In the genomic region with DNA sequence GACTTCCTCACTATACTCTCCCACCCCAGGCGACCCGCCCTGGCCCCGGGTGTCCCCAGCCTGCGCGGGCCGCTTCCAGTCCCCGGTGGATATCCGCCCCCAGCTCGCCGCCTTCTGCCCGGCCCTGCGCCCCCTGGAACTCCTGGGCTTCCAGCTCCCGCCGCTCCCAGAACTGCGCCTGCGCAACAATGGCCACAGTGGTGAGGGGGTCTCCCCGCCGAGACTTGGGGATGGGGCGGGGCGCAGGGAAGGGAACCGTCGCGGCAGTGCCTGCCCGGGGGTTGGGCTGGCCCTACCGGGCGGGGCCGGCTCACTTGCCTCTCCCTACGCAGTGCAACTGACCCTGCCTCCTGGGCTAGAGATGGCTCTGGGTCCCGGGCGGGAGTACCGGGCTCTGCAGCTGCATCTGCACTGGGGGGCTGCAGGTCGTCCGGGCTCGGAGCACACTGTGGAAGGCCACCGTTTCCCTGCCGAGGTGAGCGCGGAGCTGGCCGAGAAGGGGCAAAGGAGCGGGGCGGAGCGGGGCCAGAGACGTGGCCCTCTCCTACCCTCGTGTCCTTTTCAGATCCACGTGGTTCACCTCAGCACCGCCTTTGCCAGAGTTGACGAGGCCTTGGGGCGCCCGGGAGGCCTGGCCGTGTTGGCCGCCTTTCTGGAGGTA, we compare ENCODE assay signal across 1 cellular context.
TF ChIP-seq lines count a peak whose summit lies in the region.

No MANE protein-coding gene starts in this region.

TF ChIP-seq in H1, 55 proteins besides CTCF, POLR2A, EP300 and RAD21:
- TF ChIP-seq FOSL1 (IDR thresholded peaks at IDR 0.05; ENCODE audit: insufficient read depth, low read depth, low read length): no peak
- no peak for TF ChIP-seq RXRA (IDR thresholded peaks at IDR 0.05; ENCODE audit: insufficient read depth, low read depth, low read length)
- TF ChIP-seq SIN3A (conservative IDR thresholded peaks at IDR 0.05 in 1 of 2, IDR thresholded peaks at IDR 0.05 in 1 of 2; ENCODE audit: low read depth in 1 of 2, low read length in 2 of 2): 0 out of 4 replicates have a peak, but pooled peaks of 1 of the 2 experiments have one; percentile 8
- TF ChIP-seq, protein P1, sequence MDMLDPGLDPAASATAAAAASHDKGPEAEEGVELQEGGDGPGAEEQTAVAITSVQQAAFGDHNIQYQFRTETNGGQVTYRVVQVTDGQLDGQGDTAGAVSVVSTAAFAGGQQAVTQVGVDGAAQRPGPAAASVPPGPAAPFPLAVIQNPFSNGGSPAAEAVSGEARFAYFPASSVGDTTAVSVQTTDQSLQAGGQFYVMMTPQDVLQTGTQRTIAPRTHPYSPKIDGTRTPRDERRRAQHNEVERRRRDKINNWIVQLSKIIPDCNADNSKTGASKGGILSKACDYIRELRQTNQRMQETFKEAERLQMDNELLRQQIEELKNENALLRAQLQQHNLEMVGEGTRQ (IDR thresholded peaks at IDR 0.05; ENCODE audit: low read length): no peak
- TF ChIP-seq CHD2 (IDR thresholded peaks at IDR 0.05; ENCODE audit: low read length): no peak
- TF ChIP-seq PHF8 (conservative IDR thresholded peaks at IDR 0.05; ENCODE audit: low read depth, low read length): peak; percentile 43; the same call in 1 of the 2 replicates
- no peak for TF ChIP-seq KDM5A (IDR thresholded peaks at IDR 0.05; ENCODE audit: low read length)
- TF ChIP-seq MAFK (IDR thresholded peaks at IDR 0.05; ENCODE audit: low read depth, low read length): no peak
- no peak for TF ChIP-seq GTF2F1 (IDR thresholded peaks at IDR 0.05; ENCODE audit: borderline replicate concordance, low read depth, low read length)
- TF ChIP-seq TEAD4 (IDR thresholded peaks at IDR 0.05; ENCODE audit: low read depth, low read length): no peak
- TF ChIP-seq HDAC2 (IDR thresholded peaks at IDR 0.05; ENCODE audit: borderline replicate concordance in 1 of 2, low read depth in 2 of 2, low read length in 2 of 2): 0 out of 4 replicates have a peak, but pooled peaks of 1 of the 2 experiments have one; percentile 42
- no peak for TF ChIP-seq KDM1A (IDR thresholded peaks at IDR 0.05; ENCODE audit: borderline replicate concordance, low read length)
- TF ChIP-seq RFX5 (IDR thresholded peaks at IDR 0.05; ENCODE audit: borderline replicate concordance, low read depth, low read length): no peak
- no peak for TF ChIP-seq CEBPB (IDR thresholded peaks at IDR 0.05; ENCODE audit: low read depth, low read length)
- peak; percentile 67 for TF ChIP-seq ASH2L (IDR thresholded peaks at IDR 0.05; ENCODE audit: low read length)
- TF ChIP-seq TBP (IDR thresholded peaks at IDR 0.05; ENCODE audit: low read depth, low read length): peak; percentile 73
- TF ChIP-seq, protein P2, sequence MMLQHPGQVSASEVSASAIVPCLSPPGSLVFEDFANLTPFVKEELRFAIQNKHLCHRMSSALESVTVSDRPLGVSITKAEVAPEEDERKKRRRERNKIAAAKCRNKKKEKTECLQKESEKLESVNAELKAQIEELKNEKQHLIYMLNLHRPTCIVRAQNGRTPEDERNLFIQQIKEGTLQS (IDR thresholded peaks at IDR 0.05; ENCODE audit: insufficient read depth, low read depth, low read length): no peak
- TF ChIP-seq POLR2AphosphoS5 (IDR thresholded peaks at IDR 0.05; ENCODE audit: low read depth, low read length): peak; percentile 33; the same call in 1 of the 2 replicates
- TF ChIP-seq, protein P3, sequence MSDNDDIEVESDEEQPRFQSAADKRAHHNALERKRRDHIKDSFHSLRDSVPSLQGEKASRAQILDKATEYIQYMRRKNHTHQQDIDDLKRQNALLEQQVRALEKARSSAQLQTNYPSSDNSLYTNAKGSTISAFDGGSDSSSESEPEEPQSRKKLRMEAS (IDR thresholded peaks at IDR 0.05): peak; percentile 98
- no peak for TF ChIP-seq CBX5 (IDR thresholded peaks at IDR 0.05; ENCODE audit: low read depth, low read length)
- peak; percentile 71; the same call in 1 of the 2 replicates for TF ChIP-seq YY1 (IDR thresholded peaks at IDR 0.05; ENCODE audit: low read depth, low read length)
- TF ChIP-seq BACH1 (IDR thresholded peaks at IDR 0.05; ENCODE audit: low read length): no peak
- no peak for TF ChIP-seq POU5F1 (IDR thresholded peaks at IDR 0.05; ENCODE audit: low read depth, low read length)
- TF ChIP-seq EZH2 (IDR thresholded peaks at IDR 0.05; ENCODE audit: low read depth, low read length, severe bottlenecking): no peak
- TF ChIP-seq CREB1 (IDR thresholded peaks at IDR 0.05): peak; percentile 4; the same call in 1 of the 2 replicates
- TF ChIP-seq TCF12 (IDR thresholded peaks at IDR 0.05; ENCODE audit: low read depth, low read length): no peak
- no peak for TF ChIP-seq BCL11A (IDR thresholded peaks at IDR 0.05; ENCODE audit: low read depth in 2 of 2, low read length in 2 of 2)
- TF ChIP-seq JUN (IDR thresholded peaks at IDR 0.05; ENCODE audit: low read depth, low read length): no peak
- TF ChIP-seq TAF7 (optimal IDR thresholded peaks at IDR 0.05; ENCODE audit: borderline replicate concordance, low read depth, low read length): peak; percentile 50
- TF ChIP-seq, protein P4, sequence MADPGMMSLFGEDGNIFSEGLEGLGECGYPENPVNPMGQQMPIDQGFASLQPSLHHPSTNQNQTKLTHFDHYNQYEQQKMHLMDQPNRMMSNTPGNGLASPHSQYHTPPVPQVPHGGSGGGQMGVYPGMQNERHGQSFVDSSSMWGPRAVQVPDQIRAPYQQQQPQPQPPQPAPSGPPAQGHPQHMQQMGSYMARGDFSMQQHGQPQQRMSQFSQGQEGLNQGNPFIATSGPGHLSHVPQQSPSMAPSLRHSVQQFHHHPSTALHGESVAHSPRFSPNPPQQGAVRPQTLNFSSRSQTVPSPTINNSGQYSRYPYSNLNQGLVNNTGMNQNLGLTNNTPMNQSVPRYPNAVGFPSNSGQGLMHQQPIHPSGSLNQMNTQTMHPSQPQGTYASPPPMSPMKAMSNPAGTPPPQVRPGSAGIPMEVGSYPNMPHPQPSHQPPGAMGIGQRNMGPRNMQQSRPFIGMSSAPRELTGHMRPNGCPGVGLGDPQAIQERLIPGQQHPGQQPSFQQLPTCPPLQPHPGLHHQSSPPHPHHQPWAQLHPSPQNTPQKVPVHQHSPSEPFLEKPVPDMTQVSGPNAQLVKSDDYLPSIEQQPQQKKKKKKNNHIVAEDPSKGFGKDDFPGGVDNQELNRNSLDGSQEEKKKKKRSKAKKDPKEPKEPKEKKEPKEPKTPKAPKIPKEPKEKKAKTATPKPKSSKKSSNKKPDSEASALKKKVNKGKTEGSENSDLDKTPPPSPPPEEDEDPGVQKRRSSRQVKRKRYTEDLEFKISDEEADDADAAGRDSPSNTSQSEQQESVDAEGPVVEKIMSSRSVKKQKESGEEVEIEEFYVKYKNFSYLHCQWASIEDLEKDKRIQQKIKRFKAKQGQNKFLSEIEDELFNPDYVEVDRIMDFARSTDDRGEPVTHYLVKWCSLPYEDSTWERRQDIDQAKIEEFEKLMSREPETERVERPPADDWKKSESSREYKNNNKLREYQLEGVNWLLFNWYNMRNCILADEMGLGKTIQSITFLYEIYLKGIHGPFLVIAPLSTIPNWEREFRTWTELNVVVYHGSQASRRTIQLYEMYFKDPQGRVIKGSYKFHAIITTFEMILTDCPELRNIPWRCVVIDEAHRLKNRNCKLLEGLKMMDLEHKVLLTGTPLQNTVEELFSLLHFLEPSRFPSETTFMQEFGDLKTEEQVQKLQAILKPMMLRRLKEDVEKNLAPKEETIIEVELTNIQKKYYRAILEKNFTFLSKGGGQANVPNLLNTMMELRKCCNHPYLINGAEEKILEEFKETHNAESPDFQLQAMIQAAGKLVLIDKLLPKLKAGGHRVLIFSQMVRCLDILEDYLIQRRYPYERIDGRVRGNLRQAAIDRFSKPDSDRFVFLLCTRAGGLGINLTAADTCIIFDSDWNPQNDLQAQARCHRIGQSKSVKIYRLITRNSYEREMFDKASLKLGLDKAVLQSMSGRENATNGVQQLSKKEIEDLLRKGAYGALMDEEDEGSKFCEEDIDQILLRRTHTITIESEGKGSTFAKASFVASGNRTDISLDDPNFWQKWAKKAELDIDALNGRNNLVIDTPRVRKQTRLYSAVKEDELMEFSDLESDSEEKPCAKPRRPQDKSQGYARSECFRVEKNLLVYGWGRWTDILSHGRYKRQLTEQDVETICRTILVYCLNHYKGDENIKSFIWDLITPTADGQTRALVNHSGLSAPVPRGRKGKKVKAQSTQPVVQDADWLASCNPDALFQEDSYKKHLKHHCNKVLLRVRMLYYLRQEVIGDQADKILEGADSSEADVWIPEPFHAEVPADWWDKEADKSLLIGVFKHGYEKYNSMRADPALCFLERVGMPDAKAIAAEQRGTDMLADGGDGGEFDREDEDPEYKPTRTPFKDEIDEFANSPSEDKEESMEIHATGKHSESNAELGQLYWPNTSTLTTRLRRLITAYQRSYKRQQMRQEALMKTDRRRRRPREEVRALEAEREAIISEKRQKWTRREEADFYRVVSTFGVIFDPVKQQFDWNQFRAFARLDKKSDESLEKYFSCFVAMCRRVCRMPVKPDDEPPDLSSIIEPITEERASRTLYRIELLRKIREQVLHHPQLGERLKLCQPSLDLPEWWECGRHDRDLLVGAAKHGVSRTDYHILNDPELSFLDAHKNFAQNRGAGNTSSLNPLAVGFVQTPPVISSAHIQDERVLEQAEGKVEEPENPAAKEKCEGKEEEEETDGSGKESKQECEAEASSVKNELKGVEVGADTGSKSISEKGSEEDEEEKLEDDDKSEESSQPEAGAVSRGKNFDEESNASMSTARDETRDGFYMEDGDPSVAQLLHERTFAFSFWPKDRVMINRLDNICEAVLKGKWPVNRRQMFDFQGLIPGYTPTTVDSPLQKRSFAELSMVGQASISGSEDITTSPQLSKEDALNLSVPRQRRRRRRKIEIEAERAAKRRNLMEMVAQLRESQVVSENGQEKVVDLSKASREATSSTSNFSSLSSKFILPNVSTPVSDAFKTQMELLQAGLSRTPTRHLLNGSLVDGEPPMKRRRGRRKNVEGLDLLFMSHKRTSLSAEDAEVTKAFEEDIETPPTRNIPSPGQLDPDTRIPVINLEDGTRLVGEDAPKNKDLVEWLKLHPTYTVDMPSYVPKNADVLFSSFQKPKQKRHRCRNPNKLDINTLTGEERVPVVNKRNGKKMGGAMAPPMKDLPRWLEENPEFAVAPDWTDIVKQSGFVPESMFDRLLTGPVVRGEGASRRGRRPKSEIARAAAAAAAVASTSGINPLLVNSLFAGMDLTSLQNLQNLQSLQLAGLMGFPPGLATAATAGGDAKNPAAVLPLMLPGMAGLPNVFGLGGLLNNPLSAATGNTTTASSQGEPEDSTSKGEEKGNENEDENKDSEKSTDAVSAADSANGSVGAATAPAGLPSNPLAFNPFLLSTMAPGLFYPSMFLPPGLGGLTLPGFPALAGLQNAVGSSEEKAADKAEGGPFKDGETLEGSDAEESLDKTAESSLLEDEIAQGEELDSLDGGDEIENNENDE (IDR thresholded peaks at IDR 0.05; ENCODE audit: insufficient replicate concordance, low read length): no peak
- TF ChIP-seq SP4 (IDR thresholded peaks at IDR 0.05; ENCODE audit: low read length): no peak
- peak; percentile 52 for TF ChIP-seq RNF2 (IDR thresholded peaks at IDR 0.05; ENCODE audit: borderline replicate concordance, low read depth, low read length, missing control alignments, poor library complexity, severe bottlenecking)
- no peak for TF ChIP-seq GABPA (IDR thresholded peaks at IDR 0.05; ENCODE audit: borderline replicate concordance, insufficient read depth, low read length)
- peak; percentile 70 for TF ChIP-seq TAF1 (IDR thresholded peaks at IDR 0.05; ENCODE audit: low read depth, low read length)
- no peak for TF ChIP-seq RBBP5 (IDR thresholded peaks at IDR 0.05; ENCODE audit: borderline replicate concordance, low read depth, low read length)
- TF ChIP-seq, protein P5, sequence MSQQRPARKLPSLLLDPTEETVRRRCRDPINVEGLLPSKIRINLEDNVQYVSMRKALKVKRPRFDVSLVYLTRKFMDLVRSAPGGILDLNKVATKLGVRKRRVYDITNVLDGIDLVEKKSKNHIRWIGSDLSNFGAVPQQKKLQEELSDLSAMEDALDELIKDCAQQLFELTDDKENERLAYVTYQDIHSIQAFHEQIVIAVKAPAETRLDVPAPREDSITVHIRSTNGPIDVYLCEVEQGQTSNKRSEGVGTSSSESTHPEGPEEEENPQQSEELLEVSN (IDR thresholded peaks at IDR 0.05): peak; percentile 98
- no peak for TF ChIP-seq EGR1 (IDR thresholded peaks at IDR 0.05; ENCODE audit: borderline replicate concordance, low read depth, low read length)
- no peak for TF ChIP-seq HDAC6 (IDR thresholded peaks at IDR 0.05; ENCODE audit: low read depth, low read length)
- TF ChIP-seq, protein P6, sequence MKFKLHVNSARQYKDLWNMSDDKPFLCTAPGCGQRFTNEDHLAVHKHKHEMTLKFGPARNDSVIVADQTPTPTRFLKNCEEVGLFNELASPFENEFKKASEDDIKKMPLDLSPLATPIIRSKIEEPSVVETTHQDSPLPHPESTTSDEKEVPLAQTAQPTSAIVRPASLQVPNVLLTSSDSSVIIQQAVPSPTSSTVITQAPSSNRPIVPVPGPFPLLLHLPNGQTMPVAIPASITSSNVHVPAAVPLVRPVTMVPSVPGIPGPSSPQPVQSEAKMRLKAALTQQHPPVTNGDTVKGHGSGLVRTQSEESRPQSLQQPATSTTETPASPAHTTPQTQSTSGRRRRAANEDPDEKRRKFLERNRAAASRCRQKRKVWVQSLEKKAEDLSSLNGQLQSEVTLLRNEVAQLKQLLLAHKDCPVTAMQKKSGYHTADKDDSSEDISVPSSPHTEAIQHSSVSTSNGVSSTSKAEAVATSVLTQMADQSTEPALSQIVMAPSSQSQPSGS (IDR thresholded peaks at IDR 0.05; ENCODE audit: low read length): no peak
- TF ChIP-seq SP1 (IDR thresholded peaks at IDR 0.05; ENCODE audit: low read depth, low read length): no peak
- peak; percentile 54 for TF ChIP-seq NRF1 (IDR thresholded peaks at IDR 0.05; ENCODE audit: low read depth, low read length)
